29 cellular contexts compared by ENCODE assay signal in genomic region chr3:192482809-192483208, GRCh38.
A peak's percentile ranks its signal among the peaks of the same experiment; 100 is the strongest.
DNase-seq lines count a peak whose midpoint lies in the region; ATAC-seq, FAIRE-seq and TF ChIP-seq lines count a peak whose summit lies in the region.
"Had no signal": no experiment of that assay in that cellular context is flagged by ENCODE, and none has a peak within 500 bp of the region (broad histone marks: within the 10 kb centered on the region; RNA-seq: fewer than 3 reads in every experiment).

No MANE protein-coding gene starts in this region.

- peak overlapping the region; percentile 38; the same call in 2 of the 3 replicates for H3K4me2 ChIP-seq in A549

- no peak for TF ChIP-seq CTCF in A549 (IDR thresholded peaks at IDR 0.05)

- POLR2A ChIA-PET in A549 (lab: Yijun Ruan, JAX), result no interaction called here

- CTCF ChIA-PET in A549 (lab: Yijun Ruan, JAX), result no interaction called here

- no peak for TF ChIP-seq POLR2A in A549 (IDR thresholded peaks at IDR 0.05; ENCODE audit: low read length)

- no peaks in the 10 kb centered on the region for H3K27me3 ChIP-seq in adipocyte (replicated peaks; ENCODE audit: control insufficient read depth, insufficient read depth, low read length)
- H3K27me3 ChIP-seq: right atrium auricular region had no signal

- TF ChIP-seq EP300 in A549 (IDR thresholded peaks at IDR 0.05), result no peak

- no peak for TF ChIP-seq RAD21 in A549 (conservative IDR thresholded peaks at IDR 0.05 in 1 of 2, IDR thresholded peaks at IDR 0.05 in 1 of 2)

- peak overlapping the region; percentile 14 for H3K9ac ChIP-seq in adipocyte (ENCODE audit: low read length)

- FAIRE-seq in A549 (lab: Jason Lieb, UNC), result no peak
- FAIRE-seq: GM12892 had no signal

- no peaks in the 10 kb centered on the region for H3K36me3 ChIP-seq in adipocyte (ENCODE audit: control insufficient read depth, insufficient read depth, low read length, severe bottlenecking)
- H3K36me3 ChIP-seq: HAP-1, right atrium auricular region had no signal

- H3K9me3 ChIP-seq in A549 (no peaks in the 10 kb centered on the region), adipocyte (ENCODE audit: control insufficient read depth, low read length) (no peaks in the 10 kb centered on the region)
- H3K9me3 ChIP-seq: HAP-1, right atrium auricular region had no signal

- H3K4me1 ChIP-seq in A549 (no peaks in the 10 kb centered on the region), adipocyte (ENCODE audit: control insufficient read depth, insufficient read depth, low read length) (peaks cover 22% of the 10 kb centered on the region)
- H3K4me1 ChIP-seq: HAP-1 had no signal

- WGBS in A549 (ENCODE audit: missing lambda C conversion rate), result 30% methylated on average over 2 of the region's 2 CpGs

- H3K4me3 ChIP-seq in A549 (no peak overlapping the region), adipocyte (ENCODE audit: low read length) (peak overlapping the region; percentile 67)
- H3K4me3 ChIP-seq: dorsolateral prefrontal cortex, HAP-1, right atrium auricular region had no signal

- DNase-seq in A549 (ENCODE audit: low read depth in 1 of 2, low spot score in 1 of 2) (no peak), M059J (ENCODE audit: low read depth) (peak; percentile 39), adipocyte (ENCODE audit: low read depth) (no peak), iris pigment epithelial cell (ENCODE audit: low read depth) (peak; percentile 15), kidney glomerular epithelial cell (lab: John Stamatoyannopoulos, UW) (no peak)
- no peak for DNase-seq in activated naive CD4-positive, alpha-beta T cell treated with Interleukin-2 at 50 U/mL for 16 hours
- DNase-seq: activated CD4-positive, alpha-beta T cell treated with anti-CD3 and anti-CD28 coated beads, Interleukin-2, amount 10 ng/mL, durations not matched to agents 24 days and 14 days; activated naive CD4-positive, alpha-beta T cell treated with anti-CD3 and anti-CD28 coated beads for 36 hours; activated T-cell treated with anti-CD3 and anti-CD28 coated beads, Interleukin-2, amount 50 U/mL, for 72 hours; amygdala; C1 segment of cervical spinal cord; Calu3; dorsolateral prefrontal cortex; foreskin fibroblast; Kasumi-1; midbrain; naive thymus-derived CD8-positive, alpha-beta T cell; NCI-H1092 treated with DMSO at 0.1 percent for 48 hours; NCI-H2081 treated with DMSO at 0.1 percent for 48 hours; NCI-H446 treated with DMSO at 0.1 percent for 48 hours; stimulated activated CD4-positive, alpha-beta T cell treated with anti-CD3 and anti-CD28 coated beads, Interleukin-4, amount 100 ng/mL, for 4 hours; stimulated activated naive CD4-positive, alpha-beta T cell had no signal

- no peak for ATAC-seq in A549
- ATAC-seq in GM18520 (IDR thresholded peaks at IDR 0.05; ENCODE audit: unreplicated experiment), result no peak
- no peak for ATAC-seq in HG03520 (IDR thresholded peaks at IDR 0.05; ENCODE audit: unreplicated experiment)
- ATAC-seq: activated T-cell treated with anti-CD3 and anti-CD28 coated beads, Interleukin-2, amount 50 U/mL, for 72 hours; left lobe of liver; naive thymus-derived CD8-positive, alpha-beta T cell had no signal

- no peak overlapping the region for H3K27ac ChIP-seq in A549
- H3K27ac ChIP-seq: dorsolateral prefrontal cortex, right atrium auricular region, VCaP had no signal

TF ChIP-seq in A549, 52 proteins besides CTCF, POLR2A, EP300 and RAD21:
- TF ChIP-seq NFE2L2 (conservative IDR thresholded peaks at IDR 0.05; ENCODE audit: low read length), result no peak
- TF ChIP-seq RNF2 (IDR thresholded peaks at IDR 0.05; ENCODE audit: borderline replicate concordance, low read depth), result no peak
- TF ChIP-seq KDM1A (IDR thresholded peaks at IDR 0.05; ENCODE audit: low read depth), result no peak
- TF ChIP-seq CHD4 (IDR thresholded peaks at IDR 0.05; ENCODE audit: borderline replicate concordance), result no peak
- TF ChIP-seq KDM5A (IDR thresholded peaks at IDR 0.05), result no peak
- no peak for TF ChIP-seq REST (IDR thresholded peaks at IDR 0.05)
- TF ChIP-seq GATA3 (IDR thresholded peaks at IDR 0.05; ENCODE audit: borderline replicate concordance), result no peak
- no peak for TF ChIP-seq ZSCAN20 (CRISPR knock-in tag; IDR thresholded peaks at IDR 0.05)
- no peak for TF ChIP-seq MAFK (IDR thresholded peaks at IDR 0.05; ENCODE audit: partially characterized antibody)
- TF ChIP-seq ZC3H11A (IDR thresholded peaks at IDR 0.05), result no peak

Comparison
In these comparisons a context has a peak if more than half of its experiments do, and no peak if none do; other contexts are left out.
1. DNase-seq: peak in M059J (single experiment) and iris pigment epithelial cell (single experiment); none in A549 (0 of 2), adipocyte (single experiment), activated naive CD4-positive, alpha-beta T cell treated with Interleukin-2 at 50 U/mL for 16 hours (single experiment) and kidney glomerular epithelial cell (single experiment).